ENCODE assay signal across 25 cellular contexts in genomic region chr4:37476691-37477090, GRCh38.
"Had no signal": no experiment of that assay in that cellular context is flagged by ENCODE, and none has a peak within 500 bp of the region (broad histone marks: within the 10 kb centered on the region; RNA-seq: fewer than 3 reads in every experiment).

No MANE protein-coding gene starts in this region.

- DNase-seq: naive thymus-derived CD4-positive, alpha-beta T cell; natural killer cell; nucleus accumbens; pancreas; retina; spleen; stimulated activated CD4-positive, alpha-beta T cell treated with anti-CD3 and anti-CD28 coated beads, Interleukin-12 subunit alpha, Interleukin-12 subunit beta, amount 100 ng/mL, for 4 hours; stimulated activated CD4-positive, alpha-beta T cell treated with anti-CD3 and anti-CD28 coated beads, Interleukin-1b, Interleukin-23, amount 100 ng/mL, for 48 hours; stimulated activated CD4-positive, alpha-beta T cell treated with anti-CD3 and anti-CD28 coated beads, Interleukin-4, amount 100 ng/mL, for 1 hour; stimulated activated naive B cell treated with anti-CD40 and anti-IgM and Interleukin-4, amounts not matched to agents 10 μg/mL and 1 μg/mL and 100 μg/mL, for 72 hours; stimulated activated naive CD4-positive, alpha-beta T cell treated with Interleukin-2 at 50 U/mL for 16 hours; stomach; thyroid gland; upper lobe of left lung had no signal

- FAIRE-seq: pancreas, urothelium cell line had no signal

- H3K4me3 ChIP-seq: pancreas, prostate gland, right atrium auricular region, skin epidermis, smooth muscle cell, spleen, stomach, thoracic aorta, thyroid gland, tibial nerve, upper lobe of left lung, vagina had no signal

- H3K4me1 ChIP-seq: prostate gland, right atrium auricular region, spleen, thyroid gland, tibial nerve had no signal

- ATAC-seq: naive thymus-derived CD4-positive, alpha-beta T cell; natural killer cell; pancreas; sciatic nerve; stimulated activated effector memory CD8-positive, alpha-beta T cell treated with anti-CD3 and anti-CD28 coated beads, Interleukin-12 subunit alpha, Interleukin-12 subunit beta, amount 100 ng/mL, for 72 hours; stimulated activated naive B cell treated with anti-CD40 and anti-IgM and Interleukin-4, amounts not matched to agents 10 μg/mL and 1 μg/mL and 100 μg/mL, for 72 hours had no signal

- H3K9me3 ChIP-seq: neutrophil, pancreas, prostate gland, right atrium auricular region, spleen, stomach, thoracic aorta, thyroid gland, tibial nerve, upper lobe of left lung, vagina had no signal

- H3K27me3 ChIP-seq: pancreas, right atrium auricular region, stomach, thyroid gland, tibial nerve, upper lobe of left lung, vagina had no signal

- H3K27ac ChIP-seq: neutrophil, pancreas, prostate gland, right atrium auricular region, skin epidermis, spleen, thoracic aorta, thyroid gland, tibial nerve, upper lobe of left lung, vagina had no signal

- H3K36me3 ChIP-seq: neutrophil, pancreas, prostate gland, right atrium auricular region, spleen, stomach, thoracic aorta, thyroid gland, tibial nerve, upper lobe of left lung, vagina had no signal

- H3K4me2 ChIP-seq: smooth muscle cell had no signal
